In genomic region chr17:73514146-73514863, GRCh38 we compare ENCODE assay signal across 13 cellular contexts.
DNase-seq lines count a peak whose midpoint lies in the region; ATAC-seq and TF ChIP-seq lines count a peak whose summit lies in the region.
"Had no signal": no experiment of that assay in that cellular context is flagged by ENCODE, and none has a peak within 500 bp of the region (broad histone marks: within the 10 kb centered on the region; RNA-seq: fewer than 3 reads in every experiment).

No MANE protein-coding gene starts in this region.

- no peak overlapping the region for H2BK12ac ChIP-seq in neuronal stem cell (ENCODE audit: low read length)

- peaks cover 11% of the 10 kb centered on the region for H3K79me1 ChIP-seq in neuronal stem cell (ENCODE audit: low read depth, low read length)

- H3K27me3 Mint-ChIP-seq in brain, result peaks cover 7% of the 10 kb centered on the region
- peaks cover 0 to 4% (median 0%) of the 10 kb centered on the region in 5 donors for H3K27me3 Mint-ChIP-seq in naive thymus-derived CD4-positive, alpha-beta T cell
- H3K27me3 Mint-ChIP-seq: B cell; CD4-positive, alpha-beta T cell had no signal

- no peak overlapping the region for H3K4me3 Mint-ChIP-seq in brain
- H3K4me3 Mint-ChIP-seq in naive thymus-derived CD4-positive, alpha-beta T cell, result no peak overlapping the region
- H3K4me3 Mint-ChIP-seq: B cell; CD4-positive, alpha-beta T cell; GM23338; H9 had no signal

- H3K27ac ChIP-seq in neuronal stem cell (replicated peaks; ENCODE audit: low read length) (no peak overlapping the region), right atrium auricular region (no peak overlapping the region), vagina (no peak overlapping the region)
- H3K27ac ChIP-seq in naive thymus-derived CD4-positive, alpha-beta T cell (ENCODE audit: low read depth, low read length), result no peak overlapping the region

- no peak for TF ChIP-seq POLR2A in vagina (IDR thresholded peaks at IDR 0.05)

- no peak overlapping the region for H3K14ac ChIP-seq in neuronal stem cell (ENCODE audit: low read length)

- no peaks in the 10 kb centered on the region for H3K36me3 Mint-ChIP-seq in brain
- no peaks in the 10 kb centered on the region for H3K36me3 Mint-ChIP-seq in naive thymus-derived CD4-positive, alpha-beta T cell

- no peaks in the 10 kb centered on the region for H3K9me3 ChIP-seq in neuronal stem cell (replicated peaks in 1 of 2; ENCODE audit: control insufficient read depth in 2 of 2, insufficient read depth in 1 of 2, low read depth in 1 of 2, low read length in 2 of 2)
- no peaks in the 10 kb centered on the region for H3K9me3 ChIP-seq in right atrium auricular region
- H3K9me3 ChIP-seq in vagina, result no peaks in the 10 kb centered on the region
- no peaks in the 10 kb centered on the region for H3K9me3 ChIP-seq in naive thymus-derived CD4-positive, alpha-beta T cell (ENCODE audit: control insufficient read depth in 2 of 3, low read length in 3 of 3)

- H4K8ac ChIP-seq in neuronal stem cell (ENCODE audit: low read depth, low read length), result no peak overlapping the region

- H3K4me1 Mint-ChIP-seq in brain, result peaks cover 100% of the 10 kb centered on the region
- H3K4me1 Mint-ChIP-seq in naive thymus-derived CD4-positive, alpha-beta T cell, result peaks cover 0 to 14% (median 0%) of the 10 kb centered on the region in 7 donors

- CTCF ChIA-PET in naive thymus-derived CD4-positive, alpha-beta T cell (lab: Charles Lee), result no interaction called here

- no peak overlapping the region for H2AK5ac ChIP-seq in neuronal stem cell (ENCODE audit: low read depth, low read length)

- POLR2A ChIA-PET in naive thymus-derived CD4-positive, alpha-beta T cell (lab: Charles Lee), result no interaction called here

- no peak overlapping the region for H3K9ac ChIP-seq in neuronal stem cell (ENCODE audit: low read depth, low read length, poor library complexity)

- no peak overlapping the region for H2BK15ac ChIP-seq in neuronal stem cell (ENCODE audit: low read length)

- TF ChIP-seq CTCF in brain (conservative IDR thresholded peaks at IDR 0.05) (no peak), right atrium auricular region (IDR thresholded peaks at IDR 0.05) (no peak), vagina (IDR thresholded peaks at IDR 0.05) (no peak)

- no peak for ATAC-seq in naive thymus-derived CD4-positive, alpha-beta T cell
- ATAC-seq: GM12878, GM23338 had no signal

- H2AFZ ChIP-seq in neuronal stem cell (ENCODE audit: low read length), result no peak overlapping the region
- H2AFZ ChIP-seq: GM23338 had no signal

- DNase-seq in foreskin melanocyte, result peak; percentile 91
- DNase-seq in neuronal stem cell (ENCODE audit: low spot score), result no peak
- no peak for DNase-seq in NCI-H510A (lab: John Stamatoyannopoulos, UW)
- no peak for DNase-seq in right atrium auricular region (ENCODE audit: low spot score)
- no peak for DNase-seq in vagina (ENCODE audit: extremely low spot score in 2 of 2)
- DNase-seq in naive thymus-derived CD4-positive, alpha-beta T cell, result no peak
- DNase-seq: CD4-positive, alpha-beta T cell; DMS79; H9 had no signal

- no peak overlapping the region for H2BK120ac ChIP-seq in neuronal stem cell (ENCODE audit: low read depth, low read length)

- H3K4me2 ChIP-seq in neuronal stem cell (ENCODE audit: insufficient read depth, low read length, poor library complexity, severe bottlenecking), result no peak overlapping the region
- H3K4me2 ChIP-seq: GM23338 had no signal

- peak overlapping the region in 3 of 5 experiments; percentile 25 to 91 (median 87) for H3K27ac Mint-ChIP-seq in brain
- H3K27ac Mint-ChIP-seq in naive thymus-derived CD4-positive, alpha-beta T cell, result peak overlapping the region in 1 of 9 donors; percentile 84
- H3K27ac Mint-ChIP-seq: B cell; CD4-positive, alpha-beta T cell; GM23338; H9 had no signal

- no peaks in the 10 kb centered on the region for H3K27me3 ChIP-seq in neuronal stem cell (ENCODE audit: control insufficient read depth in 3 of 3, insufficient read depth in 3 of 3, low read depth in 1 of 3, low read length in 3 of 3)
- no peaks in the 10 kb centered on the region for H3K27me3 ChIP-seq in right atrium auricular region
- H3K27me3 ChIP-seq in vagina, result no peaks in the 10 kb centered on the region
- no peaks in the 10 kb centered on the region for H3K27me3 ChIP-seq in naive thymus-derived CD4-positive, alpha-beta T cell (ENCODE audit: control insufficient read depth in 2 of 2, insufficient read depth in 2 of 2, low read length in 2 of 2)

- H3K9me3 Mint-ChIP-seq in brain, result peaks cover 0 to 6% (median 0%) of the 10 kb centered on the region in 5 experiments
- H3K9me3 Mint-ChIP-seq in naive thymus-derived CD4-positive, alpha-beta T cell, result no peaks in the 10 kb centered on the region
- H3K9me3 Mint-ChIP-seq: CD4-positive, alpha-beta T cell; GM23338; H9 had no signal

- H3K4me1 ChIP-seq in neuronal stem cell (ENCODE audit: control insufficient read depth in 2 of 2, insufficient read depth in 1 of 2, low read depth in 1 of 2, low read length in 2 of 2) (peaks cover 5 to 28% of the 10 kb centered on the region in 2 donors), right atrium auricular region (no peaks in the 10 kb centered on the region), vagina (no peaks in the 10 kb centered on the region)
- H3K4me1 ChIP-seq in naive thymus-derived CD4-positive, alpha-beta T cell (ENCODE audit: control insufficient read depth in 2 of 2, insufficient read depth in 2 of 2, low read length in 2 of 2), result no peaks in the 10 kb centered on the region

- intact Hi-C loops in vagina (cut with DNase I), result no loop called here
- intact Hi-C loops in naive thymus-derived CD4-positive, alpha-beta T cell (cut with micrococcal nuclease), result no loop called here

- H3K23ac ChIP-seq in neuronal stem cell (ENCODE audit: low read depth, low read length, poor library complexity), result no peak overlapping the region

- H4K91ac ChIP-seq in neuronal stem cell (ENCODE audit: low read depth, low read length, poor library complexity), result no peak overlapping the region

- no peak overlapping the region for H3K4ac ChIP-seq in neuronal stem cell (ENCODE audit: low read length)

- H2BK5ac ChIP-seq in neuronal stem cell (ENCODE audit: low read length), result no peak overlapping the region

- H3K18ac ChIP-seq in neuronal stem cell (ENCODE audit: low read length), result peak overlapping the region; percentile 69

- H3K36me3 ChIP-seq in neuronal stem cell (replicated peaks in 1 of 2; ENCODE audit: control insufficient read depth in 2 of 2, insufficient read depth in 2 of 2, low read length in 2 of 2) (no peaks in the 10 kb centered on the region), right atrium auricular region (no peaks in the 10 kb centered on the region), vagina (no peaks in the 10 kb centered on the region)
- no peaks in the 10 kb centered on the region for H3K36me3 ChIP-seq in naive thymus-derived CD4-positive, alpha-beta T cell (ENCODE audit: control insufficient read depth in 2 of 3, insufficient read depth in 3 of 3, low read length in 3 of 3)

- WGBS in neuronal stem cell (ENCODE audit: extremely low coverage in 2 of 2, insufficient read length in 2 of 2, insufficient replicate concordance in 1 of 2), 2 donors, result no CpG with 5 or more reads among the region's 13 CpGs

- H3K4me3 ChIP-seq in neuronal stem cell (ENCODE audit: low read length in 2 of 2) (no peak overlapping the region), right atrium auricular region (no peak overlapping the region), vagina (no peak overlapping the region)
- no peak overlapping the region for H3K4me3 ChIP-seq in naive thymus-derived CD4-positive, alpha-beta T cell (ENCODE audit: low read length)
- H3K4me3 ChIP-seq: GM12878, GM23338 had no signal
